In genomic region chr9:33233659-33234335, GRCh38 we compare ENCODE assay signal across 10 cellular contexts. TPM values are rescaled to one million over a fixed set of nuclear protein-coding genes. Genes with fewer than 3 reads are reported as not detected.
DNase-seq lines count a peak whose midpoint lies in the region; ATAC-seq and TF ChIP-seq lines count a peak whose summit lies in the region.
"Had no signal": no experiment of that assay in that cellular context is flagged by ENCODE, and none has a peak within 500 bp of the region (broad histone marks: within the 10 kb centered on the region; RNA-seq: fewer than 3 reads in every experiment).

No MANE protein-coding gene starts in this region.

- H3K79me2 ChIP-seq in GM23248 (ENCODE audit: insufficient read depth) (no peaks in the 10 kb centered on the region), OCI-LY7 (ENCODE audit: insufficient read depth, low read depth, low read length) (no peaks in the 10 kb centered on the region)

- H4K20me1 ChIP-seq in GM23248 (ENCODE audit: insufficient read depth): no peaks in the 10 kb centered on the region
- H4K20me1 ChIP-seq in OCI-LY7 (ENCODE audit: insufficient read depth, low read length): no peaks in the 10 kb centered on the region

- H3K4me1 ChIP-seq in GM23248 (ENCODE audit: insufficient read depth) (peaks cover 14% of the 10 kb centered on the region), SJCRH30 (no peaks in the 10 kb centered on the region), OCI-LY7 (ENCODE audit: insufficient read depth, low read length, poor library complexity, severe bottlenecking) (peaks cover 3% of the 10 kb centered on the region)

- in situ Hi-C loops in GM23248 (cut with MboI): no loop called here

- no TSS peak for BruUV-seq in OCI-LY7 (replicated peaks; lab: Mats Ljungman, UMichigan)

- H2AFZ ChIP-seq in GM23248 (no peak overlapping the region), OCI-LY7 (ENCODE audit: low read length) (no peak overlapping the region)

- H3K27ac ChIP-seq in GM23248 (no peak overlapping the region), SJCRH30 (no peak overlapping the region), OCI-LY7 (ENCODE audit: low read depth, low read length, poor library complexity, severe bottlenecking) (no peak overlapping the region)

- intact Hi-C loops in OCI-LY7 (cut with micrococcal nuclease; ENCODE audit: unreplicated experiment): no loop called here

- POLR2A ChIA-PET in OCI-LY7 (lab: Charles Lee): interaction anchor here (0.5 to 1.0 kb wide), 2 partner anchors 75 to 154 kb away, joined by 3 read pairs; no protein-coding TSS in a partner anchor

- H3K4me2 ChIP-seq in GM23248 (ENCODE audit: unreplicated experiment) (no peak overlapping the region), OCI-LY7 (ENCODE audit: low read length) (no peak overlapping the region)

- no peak for ATAC-seq in GM18520 (IDR thresholded peaks at IDR 0.05; ENCODE audit: unreplicated experiment)
- ATAC-seq: K562; natural killer cell treated with Interleukin-12 subunit alpha and Interleukin-12 subunit beta and Interleukin-15 and Interleukin-18, amount 100 ng/mL, for 72 hours had no signal

- H3K4me3 ChIP-seq in GM23248: no peak overlapping the region
- H3K4me3 ChIP-seq in SJCRH30: no peak overlapping the region
- H3K4me3 ChIP-seq in OCI-LY7 (ENCODE audit: low read depth, low read length, poor library complexity, severe bottlenecking): no peak overlapping the region
- H3K4me3 ChIP-seq: K562 had no signal

- H3K27me3 ChIP-seq in GM23248 (replicated peaks; ENCODE audit: insufficient read depth) (no peaks in the 10 kb centered on the region), SJCRH30 (no peaks in the 10 kb centered on the region)

- DNase-seq in A172 (ENCODE audit: low spot score): peak; percentile 93
- peak; percentile 95 for DNase-seq in GM23248
- DNase-seq in SJCRH30: peak; percentile 19 to 27
- peak; percentile 78 for DNase-seq in hepatic stellate cell (ENCODE audit: low spot score)
- DNase-seq in NCI-H345 treated with DMSO at 0.1 percent for 48 hours (lab: John Stamatoyannopoulos, UW; ENCODE audit: unreplicated experiment): no peak
- no peak for DNase-seq in OCI-LY7 (ENCODE audit: low spot score)
- no peak for DNase-seq in T-helper 2 cell

- TF ChIP-seq CTCF in OCI-LY7 (conservative IDR thresholded peaks at IDR 0.05; ENCODE audit: low read length): no peak

- no peak overlapping the region for H3K9ac ChIP-seq in GM23248

- 0% methylated on average over 1 of the region's 1 CpG for WGBS in GM23248 (ENCODE audit: low coverage in 1 of 2, low lambda C conversion rate in 2 of 2, missing lambda C conversion rate in 2 of 2), 2 experiments

- H3K9me3 ChIP-seq in GM23248 (ENCODE audit: low read depth): no peaks in the 10 kb centered on the region
- no peaks in the 10 kb centered on the region for H3K9me3 ChIP-seq in SJCRH30 (replicated peaks)
- H3K9me3 ChIP-seq in OCI-LY7 (ENCODE audit: low read length): no peaks in the 10 kb centered on the region

- CTCF ChIA-PET in OCI-LY7 (lab: Charles Lee; ENCODE audit: unreplicated experiment): interaction anchor here (0.9 kb wide), 1 partner anchor 53 kb away, joined by 3 read pairs; no protein-coding TSS in a partner anchor

- 0 out of 2 replicates have a peak, but pooled peaks cover 6% of the 10 kb centered on the region for H3F3A ChIP-seq in GM23248 (ENCODE audit: insufficient read depth)

- no peaks in the 10 kb centered on the region for H3K36me3 ChIP-seq in GM23248 (ENCODE audit: low read depth)
- H3K36me3 ChIP-seq in SJCRH30: no peaks in the 10 kb centered on the region
- no peaks in the 10 kb centered on the region for H3K36me3 ChIP-seq in OCI-LY7 (ENCODE audit: insufficient read depth, low read length)

- no peaks in the 10 kb centered on the region for H3K9me2 ChIP-seq in GM23248 (ENCODE audit: insufficient read depth)
- H3K9me2 ChIP-seq in OCI-LY7 (ENCODE audit: insufficient read depth, low read length): no peaks in the 10 kb centered on the region

RNA-seq across cellular contexts. Expression of gene SPINK4, which starts 6.2 kb away (rescaled TPM):
- not detected in 2 replicates for total RNA-seq in A172 (2014; rRNA removed; shearing (Covaris generic))
- not detected in 2 replicates for total RNA-seq in GM23248 (2014; rRNA removed; shearing (Covaris generic))
- polyA plus RNA-seq in GM23248 (2016; fragmentation: Nextera tagmentation; extraction: Ambion mirVana): not detected in 2 replicates
- total RNA-seq in SJCRH30 (2014; rRNA removed; shearing (Covaris generic)): not detected in 2 replicates
- total RNA-seq in OCI-LY7 (2014; rRNA removed; shearing (Covaris generic)): 0.51 TPM in 1 of 2 replicates, not detected in the other
- total RNA-seq in OCI-LY7 (2022): not detected in 2 replicates
- total RNA-seq: natural killer cell treated with Interleukin-12 subunit alpha and Interleukin-12 subunit beta and Interleukin-15 and Interleukin-18, amount 100 ng/mL, for 72 hours had no signal

RNA-seq across cellular contexts. Expression of gene BAG1, which starts 30.7 kb away (rescaled TPM):
- total RNA-seq in A172 (2014; rRNA removed; shearing (Covaris generic)): 29.5 and 30.7 TPM in 2 replicates
- total RNA-seq in GM23248 (2014; rRNA removed; shearing (Covaris generic)): 25.0 and 38.2 TPM in 2 replicates
- 48.7 and 49.7 TPM in 2 replicates for polyA plus RNA-seq in GM23248 (2016; fragmentation: Nextera tagmentation; extraction: Ambion mirVana)
- 48.2 and 58.4 TPM in 2 replicates for total RNA-seq in SJCRH30 (2014; rRNA removed; shearing (Covaris generic))
- total RNA-seq in OCI-LY7 (2014; rRNA removed; shearing (Covaris generic)): 48.1 and 68.3 TPM in 2 replicates
- 69.6 and 86.0 TPM in 2 replicates for total RNA-seq in OCI-LY7 (2022)

RNA-seq across cellular contexts. Expression of gene CHMP5, which starts 31.1 kb away (rescaled TPM):
- 137 and 153 TPM in 2 replicates for total RNA-seq in A172 (2014; rRNA removed; shearing (Covaris generic))
- 65.3 and 90.6 TPM in 2 replicates for total RNA-seq in GM23248 (2014; rRNA removed; shearing (Covaris generic))
- 130 and 134 TPM in 2 replicates for polyA plus RNA-seq in GM23248 (2016; fragmentation: Nextera tagmentation; extraction: Ambion mirVana)
- 67.6 and 74.5 TPM in 2 replicates for total RNA-seq in SJCRH30 (2014; rRNA removed; shearing (Covaris generic))
- total RNA-seq in OCI-LY7 (2014; rRNA removed; shearing (Covaris generic)): 31.2 and 39.7 TPM in 2 replicates
- total RNA-seq in OCI-LY7 (2022): 50.1 and 51.5 TPM in 2 replicates

RNA-seq across cellular contexts. Expression of gene NFX1, which starts 56.5 kb away (rescaled TPM):
- total RNA-seq in A172 (2014; rRNA removed; shearing (Covaris generic)): 16.3 and 21.7 TPM in 2 replicates
- 20.4 and 23.8 TPM in 2 replicates for total RNA-seq in GM23248 (2014; rRNA removed; shearing (Covaris generic))
- 27.8 and 28.1 TPM in 2 replicates for polyA plus RNA-seq in GM23248 (2016; fragmentation: Nextera tagmentation; extraction: Ambion mirVana)
- 22.2 and 22.6 TPM in 2 replicates for total RNA-seq in SJCRH30 (2014; rRNA removed; shearing (Covaris generic))
- total RNA-seq in OCI-LY7 (2014; rRNA removed; shearing (Covaris generic)): 32.3 and 35.8 TPM in 2 replicates
- 53.9 and 58.3 TPM in 2 replicates for total RNA-seq in OCI-LY7 (2022)

Comparison
In these comparisons a context has a peak if more than half of its experiments do, and no peak if none do; other contexts are left out.
1. DNase-seq: peak in A172 (single experiment), GM23248 (single experiment), SJCRH30 (2 of 2) and hepatic stellate cell (single experiment); none in NCI-H345 treated with DMSO at 0.1 percent for 48 hours (single experiment), OCI-LY7 (single experiment) and T-helper 2 cell (0 of 5).